ENCODE assay signal across 9 cellular contexts in the genomic region with DNA sequence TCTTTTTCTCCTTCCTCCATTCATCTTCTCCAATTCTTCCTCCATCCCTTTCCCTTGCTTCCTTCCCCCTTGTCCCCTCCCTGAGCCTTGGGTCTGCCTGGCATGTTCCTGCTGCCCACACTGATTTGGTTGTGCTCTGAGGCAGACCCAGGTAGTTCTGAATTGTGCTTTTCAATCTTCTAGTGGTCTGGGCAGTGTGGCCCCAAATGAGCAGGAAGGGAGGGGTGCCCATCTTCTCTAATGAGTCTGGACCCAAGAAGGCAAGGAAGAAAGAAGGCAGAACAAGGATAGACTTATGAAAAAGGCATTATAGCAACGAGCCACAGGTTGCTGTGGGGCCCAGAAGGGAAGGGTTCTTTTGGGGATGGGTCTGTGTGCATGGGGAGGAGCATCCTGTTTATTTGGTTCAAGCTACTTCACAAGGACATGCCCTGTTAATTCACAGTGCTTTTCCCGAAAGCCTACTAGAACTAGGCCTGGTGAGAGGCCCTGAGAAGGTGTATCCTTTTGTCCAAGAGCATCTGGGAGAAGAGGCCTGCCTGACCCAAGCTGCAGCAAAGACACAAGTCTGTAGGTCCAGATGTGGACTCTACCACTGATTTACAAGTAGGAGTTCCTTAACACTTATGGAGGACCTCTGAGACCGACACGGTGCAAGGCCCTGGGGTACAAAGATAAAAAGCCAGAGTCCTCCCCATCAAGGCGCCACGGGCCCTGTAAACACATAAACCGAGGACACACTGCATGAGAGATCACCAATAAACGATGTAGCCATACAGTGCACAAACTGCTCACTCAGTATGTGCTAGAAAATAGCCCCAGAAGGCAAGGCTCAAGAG. TPM values are rescaled to one million over a fixed set of nuclear protein-coding genes. Genes with fewer than 3 reads are reported as not detected.
DNase-seq lines count a peak whose midpoint lies in the region; ATAC-seq and TF ChIP-seq lines count a peak whose summit lies in the region.
"Had no signal": no experiment of that assay in that cellular context is flagged by ENCODE, and none has a peak within 500 bp of the region (broad histone marks: within the 10 kb centered on the region; RNA-seq: fewer than 3 reads in every experiment).

No MANE protein-coding gene starts in this region.

- TF ChIP-seq EP300 in tibial nerve (IDR thresholded peaks at IDR 0.05), result no peak

- H3K4me3 ChIP-seq in astrocyte of the spinal cord (ENCODE audit: low read depth, low read length) (peak overlapping the region; percentile 46), liver (ENCODE audit: low read depth in 1 of 3, low read length in 3 of 3) (peak overlapping the region in 1 of 3 donors; percentile 53), tibial nerve (peak overlapping the region; percentile 59 to 89 (median 76))

- H3K9me3 ChIP-seq in liver (ENCODE audit: control insufficient read depth in 4 of 4, low read length in 3 of 4) (no peaks in the 10 kb centered on the region), tibial nerve (no peaks in the 10 kb centered on the region)

- 61% methylated on average over 8 of the region's 8 CpGs for WGBS in liver
- 46 to 51% methylated on average over 8 of the region's 8 CpGs for WGBS in tibial nerve, 2 donors

- peak overlapping the region; percentile 86 for H3K4me3 Mint-ChIP-seq in activated T-cell treated with anti-CD3 and anti-CD28 coated beads, Interleukin-2, amount 50 U/mL, for 4 hours

- H3K27me3 Mint-ChIP-seq in activated T-cell treated with anti-CD3 and anti-CD28 coated beads, Interleukin-2, amount 50 U/mL, for 4 hours (ENCODE audit: low read depth), result no peaks in the 10 kb centered on the region

- TF ChIP-seq CTCF in astrocyte of the spinal cord (IDR thresholded peaks at IDR 0.05; ENCODE audit: low read depth, low read length) (no peak), liver (IDR thresholded peaks at IDR 0.05; ENCODE audit: low read depth, low read length, missing input control) (no peak), tibial nerve (IDR thresholded peaks at IDR 0.05) (no peak)

- H3K36me3 Mint-ChIP-seq in activated T-cell treated with anti-CD3 and anti-CD28 coated beads, Interleukin-2, amount 50 U/mL, for 4 hours (ENCODE audit: insufficient read depth), result peaks cover 11% of the 10 kb centered on the region

- peaks cover 32% of the 10 kb centered on the region for H3K4me1 Mint-ChIP-seq in activated T-cell treated with anti-CD3 and anti-CD28 coated beads, Interleukin-2, amount 50 U/mL, for 4 hours (ENCODE audit: low read depth)

- ATAC-seq in activated T-cell treated with anti-CD3 and anti-CD28 coated beads, Interleukin-2, amount 50 U/mL, for 4 hours, result no peak
- no peak for ATAC-seq in esophagus mucosa
- no peak for ATAC-seq in HG03439 (IDR thresholded peaks at IDR 0.05; ENCODE audit: unreplicated experiment)

- no peaks in the 10 kb centered on the region for H3K9me3 Mint-ChIP-seq in activated T-cell treated with anti-CD3 and anti-CD28 coated beads, Interleukin-2, amount 50 U/mL, for 4 hours

- no peak overlapping the region for H3K9ac ChIP-seq in liver (ENCODE audit: low read depth in 1 of 2, low read length in 2 of 2)

- H3K36me3 ChIP-seq in liver (ENCODE audit: control insufficient read depth in 4 of 4, insufficient read depth in 3 of 4, low read depth in 1 of 4, low read length in 3 of 4), result no peaks in the 10 kb centered on the region
- H3K36me3 ChIP-seq in tibial nerve, result no peaks in the 10 kb centered on the region

- TF ChIP-seq POLR2A in tibial nerve (IDR thresholded peaks at IDR 0.05), result no peak

- H3K4me1 ChIP-seq in liver (ENCODE audit: control insufficient read depth in 4 of 4, insufficient read depth in 4 of 4, low read length in 3 of 4) (peaks cover 6 to 62% (median 51%) of the 10 kb centered on the region in 4 donors), tibial nerve (peaks cover 0 to 48% (median 30%) of the 10 kb centered on the region in 4 donors)

- DNase-seq in activated T-cell treated with anti-CD3 and anti-CD28 coated beads, Interleukin-2, amount 50 U/mL, for 4 hours, result no peak
- no peak for DNase-seq in activated T-cell treated with anti-CD3 and anti-CD28 coated beads for 4 hours
- no peak for DNase-seq in astrocyte of the spinal cord (ENCODE audit: low read depth, low spot score)
- DNase-seq in tibial nerve (ENCODE audit: low spot score in 2 of 2), result peak in 1 of 2 donors; percentile 16
- DNase-seq in COLO829 (ENCODE audit: low spot score), result no peak

- TF ChIP-seq RAD21 in liver (IDR thresholded peaks at IDR 0.05), result no peak

- in situ Hi-C loops in astrocyte of the spinal cord (cut with HindIII; ENCODE audit: low sequenced_read_pairs), result no loop called here

- no peaks in the 10 kb centered on the region for H3K27me3 ChIP-seq in liver (ENCODE audit: control insufficient read depth in 4 of 4, insufficient read depth in 4 of 4, low read length in 3 of 4)
- no peaks in the 10 kb centered on the region for H3K27me3 ChIP-seq in tibial nerve

- H3K27ac ChIP-seq in liver (ENCODE audit: low read depth in 1 of 2, low read length in 2 of 2) (peak overlapping the region; percentile 58 to 81), tibial nerve (peak overlapping the region; percentile 77 to 98 (median 92))

TF ChIP-seq in liver, 16 proteins besides CTCF, POLR2A, EP300 and RAD21:
- TF ChIP-seq, protein P1, sequence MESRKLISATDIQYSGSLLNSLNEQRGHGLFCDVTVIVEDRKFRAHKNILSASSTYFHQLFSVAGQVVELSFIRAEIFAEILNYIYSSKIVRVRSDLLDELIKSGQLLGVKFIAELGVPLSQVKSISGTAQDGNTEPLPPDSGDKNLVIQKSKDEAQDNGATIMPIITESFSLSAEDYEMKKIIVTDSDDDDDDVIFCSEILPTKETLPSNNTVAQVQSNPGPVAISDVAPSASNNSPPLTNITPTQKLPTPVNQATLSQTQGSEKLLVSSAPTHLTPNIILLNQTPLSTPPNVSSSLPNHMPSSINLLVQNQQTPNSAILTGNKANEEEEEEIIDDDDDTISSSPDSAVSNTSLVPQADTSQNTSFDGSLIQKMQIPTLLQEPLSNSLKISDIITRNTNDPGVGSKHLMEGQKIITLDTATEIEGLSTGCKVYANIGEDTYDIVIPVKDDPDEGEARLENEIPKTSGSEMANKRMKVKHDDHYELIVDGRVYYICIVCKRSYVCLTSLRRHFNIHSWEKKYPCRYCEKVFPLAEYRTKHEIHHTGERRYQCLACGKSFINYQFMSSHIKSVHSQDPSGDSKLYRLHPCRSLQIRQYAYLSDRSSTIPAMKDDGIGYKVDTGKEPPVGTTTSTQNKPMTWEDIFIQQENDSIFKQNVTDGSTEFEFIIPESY (IDR thresholded peaks at IDR 0.05), result no peak
- no peak for TF ChIP-seq SP1 (IDR thresholded peaks at IDR 0.05)
- TF ChIP-seq HNF4G (IDR thresholded peaks at IDR 0.05), result no peak
- no peak for TF ChIP-seq GABPA (IDR thresholded peaks at IDR 0.05 in 1 of 2, conservative IDR thresholded peaks at IDR 0.05 in 1 of 2)
- no peak for TF ChIP-seq FOXA2 (IDR thresholded peaks at IDR 0.05)
- TF ChIP-seq TAF1 (conservative IDR thresholded peaks at IDR 0.05), result no peak
- TF ChIP-seq, protein P2, sequence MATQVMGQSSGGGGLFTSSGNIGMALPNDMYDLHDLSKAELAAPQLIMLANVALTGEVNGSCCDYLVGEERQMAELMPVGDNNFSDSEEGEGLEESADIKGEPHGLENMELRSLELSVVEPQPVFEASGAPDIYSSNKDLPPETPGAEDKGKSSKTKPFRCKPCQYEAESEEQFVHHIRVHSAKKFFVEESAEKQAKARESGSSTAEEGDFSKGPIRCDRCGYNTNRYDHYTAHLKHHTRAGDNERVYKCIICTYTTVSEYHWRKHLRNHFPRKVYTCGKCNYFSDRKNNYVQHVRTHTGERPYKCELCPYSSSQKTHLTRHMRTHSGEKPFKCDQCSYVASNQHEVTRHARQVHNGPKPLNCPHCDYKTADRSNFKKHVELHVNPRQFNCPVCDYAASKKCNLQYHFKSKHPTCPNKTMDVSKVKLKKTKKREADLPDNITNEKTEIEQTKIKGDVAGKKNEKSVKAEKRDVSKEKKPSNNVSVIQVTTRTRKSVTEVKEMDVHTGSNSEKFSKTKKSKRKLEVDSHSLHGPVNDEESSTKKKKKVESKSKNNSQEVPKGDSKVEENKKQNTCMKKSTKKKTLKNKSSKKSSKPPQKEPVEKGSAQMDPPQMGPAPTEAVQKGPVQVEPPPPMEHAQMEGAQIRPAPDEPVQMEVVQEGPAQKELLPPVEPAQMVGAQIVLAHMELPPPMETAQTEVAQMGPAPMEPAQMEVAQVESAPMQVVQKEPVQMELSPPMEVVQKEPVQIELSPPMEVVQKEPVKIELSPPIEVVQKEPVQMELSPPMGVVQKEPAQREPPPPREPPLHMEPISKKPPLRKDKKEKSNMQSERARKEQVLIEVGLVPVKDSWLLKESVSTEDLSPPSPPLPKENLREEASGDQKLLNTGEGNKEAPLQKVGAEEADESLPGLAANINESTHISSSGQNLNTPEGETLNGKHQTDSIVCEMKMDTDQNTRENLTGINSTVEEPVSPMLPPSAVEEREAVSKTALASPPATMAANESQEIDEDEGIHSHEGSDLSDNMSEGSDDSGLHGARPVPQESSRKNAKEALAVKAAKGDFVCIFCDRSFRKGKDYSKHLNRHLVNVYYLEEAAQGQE (IDR thresholded peaks at IDR 0.05), result no peak
- TF ChIP-seq YY1 (IDR thresholded peaks at IDR 0.05), result no peak
- TF ChIP-seq RXRA (IDR thresholded peaks at IDR 0.05), result peak in 1 of 2 donors; percentile 2

RNA-seq across cellular contexts. Expression of a gene that starts 1.2 kb away (rescaled TPM):
- 100 to 1,000 TPM in 2 of 3 donors, 10 to 100 TPM in 1; 97.4 to 108 (median 103) TPM for total RNA-seq in activated T-cell treated with anti-CD3 and anti-CD28 coated beads, Interleukin-2, amount 50 U/mL, for 4 hours
- total RNA-seq in liver (10 to 100 TPM in 1 of 2 donors, 1 to 10 TPM in 1; 7.9 to 10.8 TPM), tibial nerve (10 to 100 TPM; 54.4 to 66.3 (median 57.7) TPM), esophagus mucosa (35.2 TPM)
- 1 to 10 TPM; 6.8 to 7.4 TPM for polyA plus RNA-seq in liver

RNA-seq across cellular contexts. Expression of a gene that starts 35.6 kb away (rescaled TPM):
- under 1 TPM in 1 of 3 donors, not detected in 2; 0.05 TPM for total RNA-seq in activated T-cell treated with anti-CD3 and anti-CD28 coated beads, Interleukin-2, amount 50 U/mL, for 4 hours
- not detected for total RNA-seq in liver
- under 1 TPM in 1 of 2 donors, not detected in 1; 0.08 TPM for polyA plus RNA-seq in liver
- not detected for total RNA-seq in tibial nerve
- not detected for total RNA-seq in esophagus mucosa
- total RNA-seq: pulmonary artery endothelial cell had no signal
